Comparison of ENCODE assay signal across 1 cellular context in the genomic region with DNA sequence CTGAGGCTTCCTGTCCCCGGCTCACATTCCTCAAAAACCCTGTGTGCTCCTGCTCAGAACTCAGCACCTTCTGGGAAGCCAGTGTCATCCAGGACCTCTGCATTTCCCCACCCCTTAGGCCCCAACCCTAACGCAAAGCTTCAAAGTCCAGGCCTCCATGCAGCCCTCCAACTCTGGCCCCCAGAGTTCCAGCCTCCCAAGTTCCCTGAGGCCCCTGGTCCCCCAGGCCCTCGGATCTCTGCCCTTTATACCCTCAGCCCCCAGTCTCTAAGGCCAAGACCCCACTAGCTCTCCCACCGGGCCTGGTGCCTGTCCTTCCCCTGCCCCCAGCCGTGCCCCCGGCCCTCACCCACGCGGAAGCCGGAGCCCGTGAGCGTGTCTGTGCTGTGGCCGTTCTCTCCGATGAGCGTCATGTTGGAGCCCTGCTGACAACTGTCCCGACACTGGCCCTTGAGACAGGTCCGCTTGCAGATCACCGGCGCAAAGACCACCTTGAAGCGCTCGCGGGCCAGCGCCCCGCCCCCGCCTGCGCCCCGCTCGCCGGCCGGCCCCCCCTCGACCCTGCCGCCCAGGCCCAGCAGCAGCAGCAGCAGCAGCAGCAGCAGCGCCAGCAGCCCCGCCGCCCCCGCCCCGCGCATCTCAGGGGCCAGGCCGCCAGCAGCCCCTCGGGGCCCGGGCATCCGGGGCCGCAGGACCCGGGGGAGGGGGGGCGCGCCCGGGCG.
TF ChIP-seq lines count a peak whose summit lies in the region.

No MANE protein-coding gene starts in this region.

TF ChIP-seq in HepG2, 621 proteins besides CTCF, POLR2A, EP300 and RAD21 (continued from another document and continues in another):
- TF ChIP-seq PRDM15 (CRISPR knock-in tag; IDR thresholded peaks at IDR 0.05) (no peak), TOE1 (CRISPR knock-in tag; IDR thresholded peaks at IDR 0.05) (no peak), ZBTB21 (CRISPR knock-in tag; IDR thresholded peaks at IDR 0.05) (no peak), ZNF10 (CRISPR knock-in tag; IDR thresholded peaks at IDR 0.05; ENCODE audit: borderline replicate concordance, low read depth) (no peak), NFE2 (CRISPR knock-in tag; IDR thresholded peaks at IDR 0.05) (no peak), NKX3-1 (CRISPR knock-in tag; IDR thresholded peaks at IDR 0.05) (no peak), ZNF234 (CRISPR knock-in tag; conservative IDR thresholded peaks at IDR 0.05) (no peak), ZNF441 (CRISPR knock-in tag; IDR thresholded peaks at IDR 0.05; ENCODE audit: borderline replicate concordance) (peak; percentile 57; the same call in 1 of the 2 replicates), RFXAP (CRISPR knock-in tag; IDR thresholded peaks at IDR 0.05; ENCODE audit: borderline replicate concordance) (no peak), CREB1 (IDR thresholded peaks at IDR 0.05) (no peak), CREB1 (CRISPR knock-in tag; IDR thresholded peaks at IDR 0.05) (no peak), TEAD3 (CRISPR knock-in tag; optimal IDR thresholded peaks at IDR 0.05; ENCODE audit: borderline replicate concordance) (peak; percentile 67), ONECUT2 (CRISPR knock-in tag; IDR thresholded peaks at IDR 0.05) (no peak), HIVEP1 (CRISPR knock-in tag; IDR thresholded peaks at IDR 0.05) (no peak), SP140L (CRISPR knock-in tag; IDR thresholded peaks at IDR 0.05; ENCODE audit: borderline replicate concordance) (no peak), ZNF703 (CRISPR knock-in tag; IDR thresholded peaks at IDR 0.05; ENCODE audit: borderline replicate concordance) (no peak), NFATC3 (CRISPR knock-in tag; IDR thresholded peaks at IDR 0.05) (no peak), ZKSCAN8 (CRISPR knock-in tag; IDR thresholded peaks at IDR 0.05; ENCODE audit: borderline replicate concordance) (no peak), ZNF343 (CRISPR knock-in tag; IDR thresholded peaks at IDR 0.05) (no peak), ZNF761 (CRISPR knock-in tag; conservative IDR thresholded peaks at IDR 0.05) (0 out of 2 replicates have a peak, but pooled peaks have one; percentile 42), ZNF350 (CRISPR knock-in tag; IDR thresholded peaks at IDR 0.05; ENCODE audit: borderline replicate concordance, low read depth) (peak; percentile 66; the same call in 1 of the 2 replicates), ZFYVE20 (CRISPR knock-in tag; IDR thresholded peaks at IDR 0.05; ENCODE audit: borderline replicate concordance, low read depth) (peak; percentile 50; the same call in 1 of the 2 replicates)
- TF ChIP-seq, protein P1, sequence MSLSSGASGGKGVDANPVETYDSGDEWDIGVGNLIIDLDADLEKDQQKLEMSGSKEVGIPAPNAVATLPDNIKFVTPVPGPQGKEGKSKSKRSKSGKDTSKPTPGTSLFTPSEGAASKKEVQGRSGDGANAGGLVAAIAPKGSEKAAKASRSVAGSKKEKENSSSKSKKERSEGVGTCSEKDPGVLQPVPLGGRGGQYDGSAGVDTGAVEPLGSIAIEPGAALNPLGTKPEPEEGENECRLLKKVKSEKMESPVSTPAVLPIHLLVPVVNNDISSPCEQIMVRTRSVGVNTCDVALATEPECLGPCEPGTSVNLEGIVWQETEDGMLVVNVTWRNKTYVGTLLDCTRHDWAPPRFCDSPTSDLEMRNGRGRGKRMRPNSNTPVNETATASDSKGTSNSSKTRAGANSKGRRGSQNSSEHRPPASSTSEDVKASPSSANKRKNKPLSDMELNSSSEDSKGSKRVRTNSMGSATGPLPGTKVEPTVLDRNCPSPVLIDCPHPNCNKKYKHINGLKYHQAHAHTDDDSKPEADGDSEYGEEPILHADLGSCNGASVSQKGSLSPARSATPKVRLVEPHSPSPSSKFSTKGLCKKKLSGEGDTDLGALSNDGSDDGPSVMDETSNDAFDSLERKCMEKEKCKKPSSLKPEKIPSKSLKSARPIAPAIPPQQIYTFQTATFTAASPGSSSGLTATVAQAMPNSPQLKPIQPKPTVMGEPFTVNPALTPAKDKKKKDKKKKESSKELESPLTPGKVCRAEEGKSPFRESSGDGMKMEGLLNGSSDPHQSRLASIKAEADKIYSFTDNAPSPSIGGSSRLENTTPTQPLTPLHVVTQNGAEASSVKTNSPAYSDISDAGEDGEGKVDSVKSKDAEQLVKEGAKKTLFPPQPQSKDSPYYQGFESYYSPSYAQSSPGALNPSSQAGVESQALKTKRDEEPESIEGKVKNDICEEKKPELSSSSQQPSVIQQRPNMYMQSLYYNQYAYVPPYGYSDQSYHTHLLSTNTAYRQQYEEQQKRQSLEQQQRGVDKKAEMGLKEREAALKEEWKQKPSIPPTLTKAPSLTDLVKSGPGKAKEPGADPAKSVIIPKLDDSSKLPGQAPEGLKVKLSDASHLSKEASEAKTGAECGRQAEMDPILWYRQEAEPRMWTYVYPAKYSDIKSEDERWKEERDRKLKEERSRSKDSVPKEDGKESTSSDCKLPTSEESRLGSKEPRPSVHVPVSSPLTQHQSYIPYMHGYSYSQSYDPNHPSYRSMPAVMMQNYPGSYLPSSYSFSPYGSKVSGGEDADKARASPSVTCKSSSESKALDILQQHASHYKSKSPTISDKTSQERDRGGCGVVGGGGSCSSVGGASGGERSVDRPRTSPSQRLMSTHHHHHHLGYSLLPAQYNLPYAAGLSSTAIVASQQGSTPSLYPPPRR (CRISPR knock-in tag; IDR thresholded peaks at IDR 0.05; ENCODE audit: borderline replicate concordance): no peak
- TF ChIP-seq, protein P2, sequence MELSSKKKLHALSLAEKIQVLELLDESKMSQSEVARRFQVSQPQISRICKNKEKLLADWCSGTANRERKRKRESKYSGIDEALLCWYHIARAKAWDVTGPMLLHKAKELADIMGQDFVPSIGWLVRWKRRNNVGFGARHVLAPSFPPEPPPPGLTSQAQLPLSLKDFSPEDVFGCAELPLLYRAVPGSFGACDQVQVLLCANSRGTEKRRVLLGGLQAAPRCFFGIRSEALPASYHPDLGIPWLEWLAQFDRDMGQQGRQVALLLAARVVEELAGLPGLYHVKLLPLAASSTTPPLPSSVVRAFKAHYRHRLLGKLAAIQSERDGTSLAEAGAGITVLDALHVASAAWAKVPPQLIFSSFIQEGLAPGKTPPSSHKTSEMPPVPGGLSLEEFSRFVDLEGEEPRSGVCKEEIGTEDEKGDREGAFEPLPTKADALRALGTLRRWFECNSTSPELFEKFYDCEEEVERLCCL (CRISPR knock-in tag; IDR thresholded peaks at IDR 0.05; ENCODE audit: borderline replicate concordance): no peak
- TF ChIP-seq, protein P3, sequence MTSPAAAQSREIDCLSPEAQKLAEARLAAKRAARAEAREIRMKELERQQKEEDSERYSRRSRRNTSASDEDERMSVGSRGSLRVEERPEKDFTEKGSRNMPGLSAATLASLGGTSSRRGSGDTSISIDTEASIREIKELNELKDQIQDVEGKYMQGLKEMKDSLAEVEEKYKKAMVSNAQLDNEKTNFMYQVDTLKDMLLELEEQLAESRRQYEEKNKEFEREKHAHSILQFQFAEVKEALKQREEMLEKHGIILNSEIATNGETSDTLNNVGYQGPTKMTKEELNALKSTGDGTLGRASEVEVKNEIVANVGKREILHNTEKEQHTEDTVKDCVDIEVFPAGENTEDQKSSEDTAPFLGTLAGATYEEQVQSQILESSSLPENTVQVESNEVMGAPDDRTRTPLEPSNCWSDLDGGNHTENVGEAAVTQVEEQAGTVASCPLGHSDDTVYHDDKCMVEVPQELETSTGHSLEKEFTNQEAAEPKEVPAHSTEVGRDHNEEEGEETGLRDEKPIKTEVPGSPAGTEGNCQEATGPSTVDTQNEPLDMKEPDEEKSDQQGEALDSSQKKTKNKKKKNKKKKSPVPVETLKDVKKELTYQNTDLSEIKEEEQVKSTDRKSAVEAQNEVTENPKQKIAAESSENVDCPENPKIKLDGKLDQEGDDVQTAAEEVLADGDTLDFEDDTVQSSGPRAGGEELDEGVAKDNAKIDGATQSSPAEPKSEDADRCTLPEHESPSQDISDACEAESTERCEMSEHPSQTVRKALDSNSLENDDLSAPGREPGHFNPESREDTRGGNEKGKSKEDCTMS (CRISPR knock-in tag; conservative IDR thresholded peaks at IDR 0.05): no peak
- TF ChIP-seq, protein P4, sequence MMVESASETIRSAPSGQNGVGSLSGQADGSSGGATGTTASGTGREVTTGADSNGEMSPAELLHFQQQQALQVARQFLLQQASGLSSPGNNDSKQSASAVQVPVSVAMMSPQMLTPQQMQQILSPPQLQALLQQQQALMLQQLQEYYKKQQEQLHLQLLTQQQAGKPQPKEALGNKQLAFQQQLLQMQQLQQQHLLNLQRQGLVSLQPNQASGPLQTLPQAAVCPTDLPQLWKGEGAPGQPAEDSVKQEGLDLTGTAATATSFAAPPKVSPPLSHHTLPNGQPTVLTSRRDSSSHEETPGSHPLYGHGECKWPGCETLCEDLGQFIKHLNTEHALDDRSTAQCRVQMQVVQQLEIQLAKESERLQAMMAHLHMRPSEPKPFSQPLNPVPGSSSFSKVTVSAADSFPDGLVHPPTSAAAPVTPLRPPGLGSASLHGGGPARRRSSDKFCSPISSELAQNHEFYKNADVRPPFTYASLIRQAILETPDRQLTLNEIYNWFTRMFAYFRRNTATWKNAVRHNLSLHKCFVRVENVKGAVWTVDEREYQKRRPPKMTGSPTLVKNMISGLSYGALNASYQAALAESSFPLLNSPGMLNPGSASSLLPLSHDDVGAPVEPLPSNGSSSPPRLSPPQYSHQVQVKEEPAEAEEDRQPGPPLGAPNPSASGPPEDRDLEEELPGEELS (CRISPR knock-in tag; IDR thresholded peaks at IDR 0.05): 0 out of 2 replicates have a peak, but pooled peaks have one; percentile 19
- TF ChIP-seq, protein P5, sequence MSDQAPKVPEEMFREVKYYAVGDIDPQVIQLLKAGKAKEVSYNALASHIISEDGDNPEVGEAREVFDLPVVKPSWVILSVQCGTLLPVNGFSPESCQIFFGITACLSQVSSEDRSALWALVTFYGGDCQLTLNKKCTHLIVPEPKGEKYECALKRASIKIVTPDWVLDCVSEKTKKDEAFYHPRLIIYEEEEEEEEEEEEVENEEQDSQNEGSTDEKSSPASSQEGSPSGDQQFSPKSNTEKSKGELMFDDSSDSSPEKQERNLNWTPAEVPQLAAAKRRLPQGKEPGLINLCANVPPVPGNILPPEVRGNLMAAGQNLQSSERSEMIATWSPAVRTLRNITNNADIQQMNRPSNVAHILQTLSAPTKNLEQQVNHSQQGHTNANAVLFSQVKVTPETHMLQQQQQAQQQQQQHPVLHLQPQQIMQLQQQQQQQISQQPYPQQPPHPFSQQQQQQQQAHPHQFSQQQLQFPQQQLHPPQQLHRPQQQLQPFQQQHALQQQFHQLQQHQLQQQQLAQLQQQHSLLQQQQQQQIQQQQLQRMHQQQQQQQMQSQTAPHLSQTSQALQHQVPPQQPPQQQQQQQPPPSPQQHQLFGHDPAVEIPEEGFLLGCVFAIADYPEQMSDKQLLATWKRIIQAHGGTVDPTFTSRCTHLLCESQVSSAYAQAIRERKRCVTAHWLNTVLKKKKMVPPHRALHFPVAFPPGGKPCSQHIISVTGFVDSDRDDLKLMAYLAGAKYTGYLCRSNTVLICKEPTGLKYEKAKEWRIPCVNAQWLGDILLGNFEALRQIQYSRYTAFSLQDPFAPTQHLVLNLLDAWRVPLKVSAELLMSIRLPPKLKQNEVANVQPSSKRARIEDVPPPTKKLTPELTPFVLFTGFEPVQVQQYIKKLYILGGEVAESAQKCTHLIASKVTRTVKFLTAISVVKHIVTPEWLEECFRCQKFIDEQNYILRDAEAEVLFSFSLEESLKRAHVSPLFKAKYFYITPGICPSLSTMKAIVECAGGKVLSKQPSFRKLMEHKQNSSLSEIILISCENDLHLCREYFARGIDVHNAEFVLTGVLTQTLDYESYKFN (CRISPR knock-in tag; conservative IDR thresholded peaks at IDR 0.05): peak; percentile 84
- TF ChIP-seq, protein P6, sequence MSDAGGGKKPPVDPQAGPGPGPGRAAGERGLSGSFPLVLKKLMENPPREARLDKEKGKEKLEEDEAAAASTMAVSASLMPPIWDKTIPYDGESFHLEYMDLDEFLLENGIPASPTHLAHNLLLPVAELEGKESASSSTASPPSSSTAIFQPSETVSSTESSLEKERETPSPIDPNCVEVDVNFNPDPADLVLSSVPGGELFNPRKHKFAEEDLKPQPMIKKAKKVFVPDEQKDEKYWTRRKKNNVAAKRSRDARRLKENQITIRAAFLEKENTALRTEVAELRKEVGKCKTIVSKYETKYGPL (CRISPR knock-in tag; IDR thresholded peaks at IDR 0.05): no peak
- TF ChIP-seq, protein P7, sequence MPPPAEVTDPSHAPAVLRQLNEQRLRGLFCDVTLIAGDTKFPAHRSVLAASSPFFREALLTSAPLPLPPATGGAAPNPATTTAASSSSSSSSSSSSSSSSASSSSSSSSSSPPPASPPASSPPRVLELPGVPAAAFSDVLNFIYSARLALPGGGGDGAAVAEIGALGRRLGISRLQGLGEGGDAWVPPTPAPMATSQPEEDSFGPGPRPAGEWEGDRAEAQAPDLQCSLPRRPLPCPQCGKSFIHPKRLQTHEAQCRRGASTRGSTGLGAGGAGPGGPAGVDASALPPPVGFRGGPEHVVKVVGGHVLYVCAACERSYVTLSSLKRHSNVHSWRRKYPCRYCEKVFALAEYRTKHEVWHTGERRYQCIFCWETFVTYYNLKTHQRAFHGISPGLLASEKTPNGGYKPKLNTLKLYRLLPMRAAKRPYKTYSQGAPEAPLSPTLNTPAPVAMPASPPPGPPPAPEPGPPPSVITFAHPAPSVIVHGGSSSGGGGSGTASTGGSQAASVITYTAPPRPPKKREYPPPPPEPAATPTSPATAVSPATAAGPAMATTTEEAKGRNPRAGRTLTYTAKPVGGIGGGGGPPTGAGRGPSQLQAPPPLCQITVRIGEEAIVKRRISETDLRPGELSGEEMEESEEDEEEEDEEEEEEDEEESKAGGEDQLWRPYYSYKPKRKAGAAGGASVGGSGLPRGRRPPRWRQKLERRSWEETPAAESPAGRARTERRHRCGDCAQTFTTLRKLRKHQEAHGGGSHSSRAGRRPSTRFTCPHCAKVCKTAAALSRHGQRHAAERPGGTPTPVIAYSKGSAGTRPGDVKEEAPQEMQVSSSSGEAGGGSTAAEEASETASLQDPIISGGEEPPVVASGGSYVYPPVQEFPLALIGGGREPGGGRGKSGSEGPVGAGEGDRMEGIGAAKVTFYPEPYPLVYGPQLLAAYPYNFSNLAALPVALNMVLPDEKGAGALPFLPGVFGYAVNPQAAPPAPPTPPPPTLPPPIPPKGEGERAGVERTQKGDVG (CRISPR knock-in tag; IDR thresholded peaks at IDR 0.05; ENCODE audit: borderline replicate concordance): no peak; the same call in 1 of the 2 replicates
